In the genomic region with DNA sequence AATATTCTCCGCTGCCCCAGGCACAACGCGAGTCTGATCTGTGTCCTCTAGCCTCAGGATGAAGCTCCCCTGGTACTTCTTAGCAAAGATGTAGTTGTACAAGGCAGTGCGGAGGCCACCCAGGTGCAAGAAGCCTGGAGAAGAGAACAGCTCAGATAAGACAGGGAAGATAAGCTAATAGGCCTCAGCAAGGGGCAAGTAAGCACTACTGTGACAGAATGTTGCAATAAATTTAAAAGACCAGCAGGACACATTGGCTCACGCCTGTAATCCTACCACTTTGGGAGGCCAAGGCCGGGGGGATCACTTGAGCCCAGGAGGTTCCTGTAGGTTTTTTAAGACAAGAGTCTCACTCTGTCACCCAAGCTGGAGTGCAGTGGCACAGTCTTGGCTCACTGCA, we compare ENCODE assay signal across 1 cellular context.
TF ChIP-seq lines count a peak whose summit lies in the region.

No MANE protein-coding gene starts in this region.

TF ChIP-seq in K562, 482 proteins besides CTCF, POLR2A, EP300 and RAD21:
- TF ChIP-seq ZFP30 (CRISPR knock-in tag; IDR thresholded peaks at IDR 0.05; ENCODE audit: borderline replicate concordance) (no peak), CEBPB (tag; IDR thresholded peaks at IDR 0.05) (0 out of 2 replicates have a peak, but pooled peaks have one; percentile 7), CEBPG (CRISPR knock-in tag; IDR thresholded peaks at IDR 0.05) (no peak), CEBPG (tag; conservative IDR thresholded peaks at IDR 0.05 in 1 of 2, IDR thresholded peaks at IDR 0.05 in 1 of 2) (0 out of 4 replicates have a peak, but pooled peaks of 1 of the 2 experiments have one; percentile 12)
